ENCODE assay signal across 2 cellular contexts in the genomic region with DNA sequence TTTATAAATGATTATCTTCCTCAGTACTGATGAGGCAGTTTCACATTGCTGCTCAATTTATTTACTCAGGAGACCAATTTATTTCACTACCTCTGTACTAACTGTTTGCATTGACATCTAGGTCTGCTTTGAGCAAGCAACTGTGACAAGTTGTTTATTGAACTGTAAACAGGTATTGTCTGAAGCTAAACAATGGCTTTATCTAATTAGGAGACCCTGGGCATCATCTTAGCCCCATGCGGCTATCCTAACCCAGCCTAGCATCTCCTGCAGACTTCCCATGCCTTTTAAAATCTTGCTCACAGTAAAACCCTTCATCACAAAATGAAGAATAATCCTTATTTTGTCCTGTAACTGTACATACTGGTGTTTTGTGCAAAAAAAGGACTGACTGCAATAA.
TF ChIP-seq lines count a peak whose summit lies in the region.

No MANE protein-coding gene starts in this region.

TF ChIP-seq in GM23338, 12 proteins besides CTCF, POLR2A, EP300 and RAD21 (continues in another document):
- TF ChIP-seq, protein P1, sequence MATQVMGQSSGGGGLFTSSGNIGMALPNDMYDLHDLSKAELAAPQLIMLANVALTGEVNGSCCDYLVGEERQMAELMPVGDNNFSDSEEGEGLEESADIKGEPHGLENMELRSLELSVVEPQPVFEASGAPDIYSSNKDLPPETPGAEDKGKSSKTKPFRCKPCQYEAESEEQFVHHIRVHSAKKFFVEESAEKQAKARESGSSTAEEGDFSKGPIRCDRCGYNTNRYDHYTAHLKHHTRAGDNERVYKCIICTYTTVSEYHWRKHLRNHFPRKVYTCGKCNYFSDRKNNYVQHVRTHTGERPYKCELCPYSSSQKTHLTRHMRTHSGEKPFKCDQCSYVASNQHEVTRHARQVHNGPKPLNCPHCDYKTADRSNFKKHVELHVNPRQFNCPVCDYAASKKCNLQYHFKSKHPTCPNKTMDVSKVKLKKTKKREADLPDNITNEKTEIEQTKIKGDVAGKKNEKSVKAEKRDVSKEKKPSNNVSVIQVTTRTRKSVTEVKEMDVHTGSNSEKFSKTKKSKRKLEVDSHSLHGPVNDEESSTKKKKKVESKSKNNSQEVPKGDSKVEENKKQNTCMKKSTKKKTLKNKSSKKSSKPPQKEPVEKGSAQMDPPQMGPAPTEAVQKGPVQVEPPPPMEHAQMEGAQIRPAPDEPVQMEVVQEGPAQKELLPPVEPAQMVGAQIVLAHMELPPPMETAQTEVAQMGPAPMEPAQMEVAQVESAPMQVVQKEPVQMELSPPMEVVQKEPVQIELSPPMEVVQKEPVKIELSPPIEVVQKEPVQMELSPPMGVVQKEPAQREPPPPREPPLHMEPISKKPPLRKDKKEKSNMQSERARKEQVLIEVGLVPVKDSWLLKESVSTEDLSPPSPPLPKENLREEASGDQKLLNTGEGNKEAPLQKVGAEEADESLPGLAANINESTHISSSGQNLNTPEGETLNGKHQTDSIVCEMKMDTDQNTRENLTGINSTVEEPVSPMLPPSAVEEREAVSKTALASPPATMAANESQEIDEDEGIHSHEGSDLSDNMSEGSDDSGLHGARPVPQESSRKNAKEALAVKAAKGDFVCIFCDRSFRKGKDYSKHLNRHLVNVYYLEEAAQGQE (IDR thresholded peaks at IDR 0.05; ENCODE audit: unreplicated experiment), result no peak
- TF ChIP-seq, protein P2, sequence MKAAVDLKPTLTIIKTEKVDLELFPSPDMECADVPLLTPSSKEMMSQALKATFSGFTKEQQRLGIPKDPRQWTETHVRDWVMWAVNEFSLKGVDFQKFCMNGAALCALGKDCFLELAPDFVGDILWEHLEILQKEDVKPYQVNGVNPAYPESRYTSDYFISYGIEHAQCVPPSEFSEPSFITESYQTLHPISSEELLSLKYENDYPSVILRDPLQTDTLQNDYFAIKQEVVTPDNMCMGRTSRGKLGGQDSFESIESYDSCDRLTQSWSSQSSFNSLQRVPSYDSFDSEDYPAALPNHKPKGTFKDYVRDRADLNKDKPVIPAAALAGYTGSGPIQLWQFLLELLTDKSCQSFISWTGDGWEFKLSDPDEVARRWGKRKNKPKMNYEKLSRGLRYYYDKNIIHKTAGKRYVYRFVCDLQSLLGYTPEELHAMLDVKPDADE (IDR thresholded peaks at IDR 0.05), result no peak
- no peak for TF ChIP-seq POLR2AphosphoS5 (IDR thresholded peaks at IDR 0.05; ENCODE audit: low read depth)
- TF ChIP-seq, protein P3, sequence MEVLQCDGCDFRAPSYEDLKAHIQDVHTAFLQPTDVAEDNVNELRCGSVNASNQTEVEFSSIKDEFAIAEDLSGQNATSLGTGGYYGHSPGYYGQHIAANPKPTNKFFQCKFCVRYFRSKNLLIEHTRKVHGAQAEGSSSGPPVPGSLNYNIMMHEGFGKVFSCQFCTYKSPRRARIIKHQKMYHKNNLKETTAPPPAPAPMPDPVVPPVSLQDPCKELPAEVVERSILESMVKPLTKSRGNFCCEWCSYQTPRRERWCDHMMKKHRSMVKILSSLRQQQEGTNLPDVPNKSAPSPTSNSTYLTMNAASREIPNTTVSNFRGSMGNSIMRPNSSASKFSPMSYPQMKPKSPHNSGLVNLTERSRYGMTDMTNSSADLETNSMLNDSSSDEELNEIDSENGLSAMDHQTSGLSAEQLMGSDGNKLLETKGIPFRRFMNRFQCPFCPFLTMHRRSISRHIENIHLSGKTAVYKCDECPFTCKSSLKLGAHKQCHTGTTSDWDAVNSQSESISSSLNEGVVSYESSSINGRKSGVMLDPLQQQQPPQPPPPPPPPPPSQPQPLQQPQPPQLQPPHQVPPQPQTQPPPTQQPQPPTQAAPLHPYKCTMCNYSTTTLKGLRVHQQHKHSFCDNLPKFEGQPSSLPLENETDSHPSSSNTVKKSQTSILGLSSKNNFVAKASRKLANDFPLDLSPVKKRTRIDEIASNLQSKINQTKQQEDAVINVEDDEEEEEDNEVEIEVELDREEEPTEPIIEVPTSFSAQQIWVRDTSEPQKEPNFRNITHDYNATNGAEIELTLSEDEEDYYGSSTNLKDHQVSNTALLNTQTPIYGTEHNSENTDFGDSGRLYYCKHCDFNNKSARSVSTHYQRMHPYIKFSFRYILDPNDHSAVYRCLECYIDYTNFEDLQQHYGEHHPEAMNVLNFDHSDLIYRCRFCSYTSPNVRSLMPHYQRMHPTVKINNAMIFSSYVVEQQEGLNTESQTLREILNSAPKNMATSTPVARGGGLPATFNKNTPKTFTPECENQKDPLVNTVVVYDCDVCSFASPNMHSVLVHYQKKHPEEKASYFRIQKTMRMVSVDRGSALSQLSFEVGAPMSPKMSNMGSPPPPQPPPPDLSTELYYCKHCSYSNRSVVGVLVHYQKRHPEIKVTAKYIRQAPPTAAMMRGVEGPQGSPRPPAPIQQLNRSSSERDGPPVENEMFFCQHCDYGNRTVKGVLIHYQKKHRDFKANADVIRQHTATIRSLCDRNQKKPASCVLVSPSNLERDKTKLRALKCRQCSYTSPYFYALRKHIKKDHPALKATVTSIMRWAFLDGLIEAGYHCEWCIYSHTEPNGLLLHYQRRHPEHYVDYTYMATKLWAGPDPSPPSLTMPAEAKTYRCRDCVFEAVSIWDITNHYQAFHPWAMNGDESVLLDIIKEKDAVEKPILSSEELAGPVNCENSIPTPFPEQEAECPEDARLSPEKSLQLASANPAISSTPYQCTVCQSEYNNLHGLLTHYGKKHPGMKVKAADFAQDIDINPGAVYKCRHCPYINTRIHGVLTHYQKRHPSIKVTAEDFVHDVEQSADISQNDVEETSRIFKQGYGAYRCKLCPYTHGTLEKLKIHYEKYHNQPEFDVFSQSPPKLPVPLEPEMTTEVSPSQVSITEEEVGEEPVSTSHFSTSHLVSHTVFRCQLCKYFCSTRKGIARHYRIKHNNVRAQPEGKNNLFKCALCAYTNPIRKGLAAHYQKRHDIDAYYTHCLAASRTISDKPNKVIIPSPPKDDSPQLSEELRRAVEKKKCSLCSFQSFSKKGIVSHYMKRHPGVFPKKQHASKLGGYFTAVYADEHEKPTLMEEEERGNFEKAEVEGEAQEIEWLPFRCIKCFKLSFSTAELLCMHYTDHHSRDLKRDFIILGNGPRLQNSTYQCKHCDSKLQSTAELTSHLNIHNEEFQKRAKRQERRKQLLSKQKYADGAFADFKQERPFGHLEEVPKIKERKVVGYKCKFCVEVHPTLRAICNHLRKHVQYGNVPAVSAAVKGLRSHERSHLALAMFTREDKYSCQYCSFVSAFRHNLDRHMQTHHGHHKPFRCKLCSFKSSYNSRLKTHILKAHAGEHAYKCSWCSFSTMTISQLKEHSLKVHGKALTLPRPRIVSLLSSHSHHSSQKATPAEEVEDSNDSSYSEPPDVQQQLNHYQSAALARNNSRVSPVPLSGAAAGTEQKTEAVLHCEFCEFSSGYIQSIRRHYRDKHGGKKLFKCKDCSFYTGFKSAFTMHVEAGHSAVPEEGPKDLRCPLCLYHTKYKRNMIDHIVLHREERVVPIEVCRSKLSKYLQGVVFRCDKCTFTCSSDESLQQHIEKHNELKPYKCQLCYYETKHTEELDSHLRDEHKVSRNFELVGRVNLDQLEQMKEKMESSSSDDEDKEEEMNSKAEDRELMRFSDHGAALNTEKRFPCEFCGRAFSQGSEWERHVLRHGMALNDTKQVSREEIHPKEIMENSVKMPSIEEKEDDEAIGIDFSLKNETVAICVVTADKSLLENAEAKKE (CRISPR knock-in tag; IDR thresholded peaks at IDR 0.05), result no peak
- TF ChIP-seq ZNF331 (CRISPR knock-in tag; IDR thresholded peaks at IDR 0.05; ENCODE audit: low read depth), result no peak
- no peak for TF ChIP-seq NANOG (IDR thresholded peaks at IDR 0.05; ENCODE audit: borderline replicate concordance)
- TF ChIP-seq EZH2 (IDR thresholded peaks at IDR 0.05; ENCODE audit: low read depth, unreplicated experiment), result no peak
- no peak for TF ChIP-seq ZNF114 (CRISPR knock-in tag; IDR thresholded peaks at IDR 0.05)
- no peak for TF ChIP-seq CREB1 (CRISPR knock-in tag; IDR thresholded peaks at IDR 0.05; ENCODE audit: low read depth)
- TF ChIP-seq STAT1 (IDR thresholded peaks at IDR 0.05; ENCODE audit: unreplicated experiment), result no peak

TF ChIP-seq in H1, 55 proteins besides CTCF, POLR2A, EP300 and RAD21 (continued from another document):
- TF ChIP-seq, protein P4, sequence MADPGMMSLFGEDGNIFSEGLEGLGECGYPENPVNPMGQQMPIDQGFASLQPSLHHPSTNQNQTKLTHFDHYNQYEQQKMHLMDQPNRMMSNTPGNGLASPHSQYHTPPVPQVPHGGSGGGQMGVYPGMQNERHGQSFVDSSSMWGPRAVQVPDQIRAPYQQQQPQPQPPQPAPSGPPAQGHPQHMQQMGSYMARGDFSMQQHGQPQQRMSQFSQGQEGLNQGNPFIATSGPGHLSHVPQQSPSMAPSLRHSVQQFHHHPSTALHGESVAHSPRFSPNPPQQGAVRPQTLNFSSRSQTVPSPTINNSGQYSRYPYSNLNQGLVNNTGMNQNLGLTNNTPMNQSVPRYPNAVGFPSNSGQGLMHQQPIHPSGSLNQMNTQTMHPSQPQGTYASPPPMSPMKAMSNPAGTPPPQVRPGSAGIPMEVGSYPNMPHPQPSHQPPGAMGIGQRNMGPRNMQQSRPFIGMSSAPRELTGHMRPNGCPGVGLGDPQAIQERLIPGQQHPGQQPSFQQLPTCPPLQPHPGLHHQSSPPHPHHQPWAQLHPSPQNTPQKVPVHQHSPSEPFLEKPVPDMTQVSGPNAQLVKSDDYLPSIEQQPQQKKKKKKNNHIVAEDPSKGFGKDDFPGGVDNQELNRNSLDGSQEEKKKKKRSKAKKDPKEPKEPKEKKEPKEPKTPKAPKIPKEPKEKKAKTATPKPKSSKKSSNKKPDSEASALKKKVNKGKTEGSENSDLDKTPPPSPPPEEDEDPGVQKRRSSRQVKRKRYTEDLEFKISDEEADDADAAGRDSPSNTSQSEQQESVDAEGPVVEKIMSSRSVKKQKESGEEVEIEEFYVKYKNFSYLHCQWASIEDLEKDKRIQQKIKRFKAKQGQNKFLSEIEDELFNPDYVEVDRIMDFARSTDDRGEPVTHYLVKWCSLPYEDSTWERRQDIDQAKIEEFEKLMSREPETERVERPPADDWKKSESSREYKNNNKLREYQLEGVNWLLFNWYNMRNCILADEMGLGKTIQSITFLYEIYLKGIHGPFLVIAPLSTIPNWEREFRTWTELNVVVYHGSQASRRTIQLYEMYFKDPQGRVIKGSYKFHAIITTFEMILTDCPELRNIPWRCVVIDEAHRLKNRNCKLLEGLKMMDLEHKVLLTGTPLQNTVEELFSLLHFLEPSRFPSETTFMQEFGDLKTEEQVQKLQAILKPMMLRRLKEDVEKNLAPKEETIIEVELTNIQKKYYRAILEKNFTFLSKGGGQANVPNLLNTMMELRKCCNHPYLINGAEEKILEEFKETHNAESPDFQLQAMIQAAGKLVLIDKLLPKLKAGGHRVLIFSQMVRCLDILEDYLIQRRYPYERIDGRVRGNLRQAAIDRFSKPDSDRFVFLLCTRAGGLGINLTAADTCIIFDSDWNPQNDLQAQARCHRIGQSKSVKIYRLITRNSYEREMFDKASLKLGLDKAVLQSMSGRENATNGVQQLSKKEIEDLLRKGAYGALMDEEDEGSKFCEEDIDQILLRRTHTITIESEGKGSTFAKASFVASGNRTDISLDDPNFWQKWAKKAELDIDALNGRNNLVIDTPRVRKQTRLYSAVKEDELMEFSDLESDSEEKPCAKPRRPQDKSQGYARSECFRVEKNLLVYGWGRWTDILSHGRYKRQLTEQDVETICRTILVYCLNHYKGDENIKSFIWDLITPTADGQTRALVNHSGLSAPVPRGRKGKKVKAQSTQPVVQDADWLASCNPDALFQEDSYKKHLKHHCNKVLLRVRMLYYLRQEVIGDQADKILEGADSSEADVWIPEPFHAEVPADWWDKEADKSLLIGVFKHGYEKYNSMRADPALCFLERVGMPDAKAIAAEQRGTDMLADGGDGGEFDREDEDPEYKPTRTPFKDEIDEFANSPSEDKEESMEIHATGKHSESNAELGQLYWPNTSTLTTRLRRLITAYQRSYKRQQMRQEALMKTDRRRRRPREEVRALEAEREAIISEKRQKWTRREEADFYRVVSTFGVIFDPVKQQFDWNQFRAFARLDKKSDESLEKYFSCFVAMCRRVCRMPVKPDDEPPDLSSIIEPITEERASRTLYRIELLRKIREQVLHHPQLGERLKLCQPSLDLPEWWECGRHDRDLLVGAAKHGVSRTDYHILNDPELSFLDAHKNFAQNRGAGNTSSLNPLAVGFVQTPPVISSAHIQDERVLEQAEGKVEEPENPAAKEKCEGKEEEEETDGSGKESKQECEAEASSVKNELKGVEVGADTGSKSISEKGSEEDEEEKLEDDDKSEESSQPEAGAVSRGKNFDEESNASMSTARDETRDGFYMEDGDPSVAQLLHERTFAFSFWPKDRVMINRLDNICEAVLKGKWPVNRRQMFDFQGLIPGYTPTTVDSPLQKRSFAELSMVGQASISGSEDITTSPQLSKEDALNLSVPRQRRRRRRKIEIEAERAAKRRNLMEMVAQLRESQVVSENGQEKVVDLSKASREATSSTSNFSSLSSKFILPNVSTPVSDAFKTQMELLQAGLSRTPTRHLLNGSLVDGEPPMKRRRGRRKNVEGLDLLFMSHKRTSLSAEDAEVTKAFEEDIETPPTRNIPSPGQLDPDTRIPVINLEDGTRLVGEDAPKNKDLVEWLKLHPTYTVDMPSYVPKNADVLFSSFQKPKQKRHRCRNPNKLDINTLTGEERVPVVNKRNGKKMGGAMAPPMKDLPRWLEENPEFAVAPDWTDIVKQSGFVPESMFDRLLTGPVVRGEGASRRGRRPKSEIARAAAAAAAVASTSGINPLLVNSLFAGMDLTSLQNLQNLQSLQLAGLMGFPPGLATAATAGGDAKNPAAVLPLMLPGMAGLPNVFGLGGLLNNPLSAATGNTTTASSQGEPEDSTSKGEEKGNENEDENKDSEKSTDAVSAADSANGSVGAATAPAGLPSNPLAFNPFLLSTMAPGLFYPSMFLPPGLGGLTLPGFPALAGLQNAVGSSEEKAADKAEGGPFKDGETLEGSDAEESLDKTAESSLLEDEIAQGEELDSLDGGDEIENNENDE (IDR thresholded peaks at IDR 0.05; ENCODE audit: insufficient replicate concordance, low read length), result no peak
- TF ChIP-seq CTBP2 (IDR thresholded peaks at IDR 0.05; ENCODE audit: borderline replicate concordance, insufficient read depth, insufficient read length, low read length), result no peak
- no peak for TF ChIP-seq CEBPB (IDR thresholded peaks at IDR 0.05; ENCODE audit: low read depth, low read length)
- TF ChIP-seq SIRT6 (IDR thresholded peaks at IDR 0.05; ENCODE audit: low read length), result no peak
- TF ChIP-seq, protein P5, sequence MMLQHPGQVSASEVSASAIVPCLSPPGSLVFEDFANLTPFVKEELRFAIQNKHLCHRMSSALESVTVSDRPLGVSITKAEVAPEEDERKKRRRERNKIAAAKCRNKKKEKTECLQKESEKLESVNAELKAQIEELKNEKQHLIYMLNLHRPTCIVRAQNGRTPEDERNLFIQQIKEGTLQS (IDR thresholded peaks at IDR 0.05; ENCODE audit: insufficient read depth, low read depth, low read length), result no peak
- no peak for TF ChIP-seq RBBP5 (IDR thresholded peaks at IDR 0.05; ENCODE audit: borderline replicate concordance, low read depth, low read length)
- no peak for TF ChIP-seq PHF8 (conservative IDR thresholded peaks at IDR 0.05; ENCODE audit: low read depth, low read length)
- no peak for TF ChIP-seq SRF (IDR thresholded peaks at IDR 0.05; ENCODE audit: low read depth, low read length)
- no peak for TF ChIP-seq NRF1 (IDR thresholded peaks at IDR 0.05; ENCODE audit: low read depth, low read length)
- TF ChIP-seq BRCA1 (IDR thresholded peaks at IDR 0.05; ENCODE audit: low read depth, low read length), result no peak
- TF ChIP-seq, protein P6, sequence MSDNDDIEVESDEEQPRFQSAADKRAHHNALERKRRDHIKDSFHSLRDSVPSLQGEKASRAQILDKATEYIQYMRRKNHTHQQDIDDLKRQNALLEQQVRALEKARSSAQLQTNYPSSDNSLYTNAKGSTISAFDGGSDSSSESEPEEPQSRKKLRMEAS (IDR thresholded peaks at IDR 0.05), result no peak
- TF ChIP-seq ASH2L (IDR thresholded peaks at IDR 0.05; ENCODE audit: low read length), result no peak
